In genomic region chr19:48965806-48966540, GRCh38 we compare ENCODE assay signal across 1 cellular context.
A peak's percentile ranks its signal among the peaks of the same experiment; 100 is the strongest.
TF ChIP-seq lines count a peak whose summit lies in the region.

No MANE protein-coding gene starts in this region.

TF ChIP-seq in GM12878, 131 proteins besides CTCF, POLR2A, EP300 and RAD21 (continued from another document):
- TF ChIP-seq E2F4 (IDR thresholded peaks at IDR 0.05; ENCODE audit: low read depth, low read length) (no peak), POLR2AphosphoS5 (IDR thresholded peaks at IDR 0.05; ENCODE audit: low read length) (peak; percentile 11; the same call in 1 of the 2 replicates), MXI1 (IDR thresholded peaks at IDR 0.05; ENCODE audit: low read depth, low read length) (peak; percentile 32; the same call in 1 of the 2 replicates), CHD4 (IDR thresholded peaks at IDR 0.05) (no peak), CHD1 (IDR thresholded peaks at IDR 0.05; ENCODE audit: low read depth, low read length) (no peak; the same call in 1 of the 2 replicates)
